ENCODE assay signal across 10 cellular contexts in genomic region chr2:1675633-1676032, GRCh38.
DNase-seq lines count a peak whose midpoint lies in the region; ATAC-seq, FAIRE-seq and TF ChIP-seq lines count a peak whose summit lies in the region.
"Had no signal": no experiment of that assay in that cellular context is flagged by ENCODE, and none has a peak within 500 bp of the region (broad histone marks: within the 10 kb centered on the region; RNA-seq: fewer than 3 reads in every experiment).

No MANE protein-coding gene starts in this region.

- no peaks in the 10 kb centered on the region for H3K27me3 ChIP-seq in stomach

- peaks cover 6 to 85% (median 69%) of the 10 kb centered on the region in 4 donors for H3K36me3 ChIP-seq in stomach
- H3K36me3 ChIP-seq: HAP-1 had no signal

- intact Hi-C loops in left ventricle myocardium superior (cut with micrococcal nuclease) = no loop called here
- intact Hi-C loops in stomach (cut with DNase I; ENCODE audit: low total_unique reads) = no loop called here

- CTCF ChIA-PET in GM10248 (lab: Yijun Ruan, JAX) = no interaction called here

- WGBS in stomach, 5 donors = 48 to 69% (median 63%) methylated on average over 8 of the region's 8 CpGs

- H3K27me3 Mint-ChIP-seq in effector memory CD8-positive, alpha-beta T cell = peaks cover 0 to 8% of the 10 kb centered on the region in 2 donors

- peak; percentile 81 for FAIRE-seq in H54 (lab: Jason Lieb, UNC)
- FAIRE-seq in GM19239 (lab: Jason Lieb, UNC) = no peak

- TF ChIP-seq POLR2A in H54 (IDR thresholded peaks at IDR 0.05; ENCODE audit: low read depth, low read length) = no peak
- TF ChIP-seq POLR2A in stomach (IDR thresholded peaks at IDR 0.05) = no peak

- no peak overlapping the region for H3K4me3 Mint-ChIP-seq in effector memory CD8-positive, alpha-beta T cell
- H3K4me3 Mint-ChIP-seq: activated naive CD4-positive, alpha-beta T cell treated with anti-CD3 and anti-CD28 coated beads, Interleukin-2, amount 50 U/mL, for 24 hours had no signal

- peak overlapping the region in 2 of 5 donors; percentile 40 to 76 for H3K27ac ChIP-seq in stomach

- POLR2A ChIA-PET in GM10248 (lab: Yijun Ruan, JAX) = no interaction called here

- no peak overlapping the region for H3K4me3 ChIP-seq in stomach
- H3K4me3 ChIP-seq: HAP-1 had no signal

- no peaks in the 10 kb centered on the region for H3K36me3 Mint-ChIP-seq in effector memory CD8-positive, alpha-beta T cell (ENCODE audit: insufficient read depth)
- H3K36me3 Mint-ChIP-seq: activated naive CD4-positive, alpha-beta T cell treated with anti-CD3 and anti-CD28 coated beads, Interleukin-2, amount 50 U/mL, for 24 hours had no signal

- no peaks in the 10 kb centered on the region for H3K4me1 Mint-ChIP-seq in effector memory CD8-positive, alpha-beta T cell (ENCODE audit: low read depth in 2 of 2)
- H3K4me1 Mint-ChIP-seq: activated naive CD4-positive, alpha-beta T cell treated with anti-CD3 and anti-CD28 coated beads, Interleukin-2, amount 50 U/mL, for 24 hours had no signal

- H3K4me1 ChIP-seq in stomach = peaks cover 0 to 11% (median 5%) of the 10 kb centered on the region in 4 donors
- H3K4me1 ChIP-seq: HAP-1 had no signal

- no peak for TF ChIP-seq EP300 in stomach (IDR thresholded peaks at IDR 0.05)

- no peak overlapping the region for H3K27ac Mint-ChIP-seq in effector memory CD8-positive, alpha-beta T cell
- H3K27ac Mint-ChIP-seq: activated naive CD4-positive, alpha-beta T cell treated with anti-CD3 and anti-CD28 coated beads, Interleukin-2, amount 50 U/mL, for 24 hours had no signal

- DNase-seq in H54 (ENCODE audit: insufficient read length, low spot score) = peak; percentile 79
- DNase-seq in amniotic stem cell (lab: John Stamatoyannopoulos, UW) = peak; percentile 92
- no peak for DNase-seq in left ventricle myocardium superior
- peak; percentile 24 for DNase-seq in stomach
- no peak for DNase-seq in midbrain (lab: John Stamatoyannopoulos, UW)
- no peak for DNase-seq in GM19239 (ENCODE audit: insufficient read length, low spot score)
- DNase-seq in effector memory CD8-positive, alpha-beta T cell = no peak
- DNase-seq in GM10248 (ENCODE audit: extremely low spot score) = no peak

- peaks cover 0 to 4% of the 10 kb centered on the region in 2 donors for H3K9me3 Mint-ChIP-seq in effector memory CD8-positive, alpha-beta T cell
- H3K9me3 Mint-ChIP-seq: activated naive CD4-positive, alpha-beta T cell treated with anti-CD3 and anti-CD28 coated beads, Interleukin-2, amount 50 U/mL, for 24 hours had no signal

- H3K9me3 ChIP-seq in stomach = no peaks in the 10 kb centered on the region
- H3K9me3 ChIP-seq: HAP-1 had no signal

- TF ChIP-seq CTCF in stomach (IDR thresholded peaks at IDR 0.05) (peak in 2 of 7 experiments; percentile 13 to 19), GM10248 (IDR thresholded peaks at IDR 0.05; ENCODE audit: control extremely low read depth, extremely low read depth, low read depth, missing control alignments) (no peak)

- peak; percentile 46 for ATAC-seq in left ventricle myocardium superior
- ATAC-seq in effector memory CD8-positive, alpha-beta T cell (replicated peaks) = no peak

Comparison
In these comparisons a context has a peak if more than half of its experiments do, and no peak if none do; other contexts are left out.
1. DNase-seq: peak in H54 (single experiment), amniotic stem cell (single experiment) and stomach (single experiment); none in left ventricle myocardium superior (single experiment), midbrain (single experiment), GM19239 (single experiment), effector memory CD8-positive, alpha-beta T cell (0 of 3) and GM10248 (single experiment).